Comparison of ENCODE assay signal across 28 cellular contexts in genomic region chr6:70028246-70028645, GRCh38.
"Had no signal": no experiment of that assay in that cellular context is flagged by ENCODE, and none has a peak within 500 bp of the region (broad histone marks: within the 10 kb centered on the region; RNA-seq: fewer than 3 reads in every experiment).

No MANE protein-coding gene starts in this region.

- H3K36me3 ChIP-seq: adrenal gland, brain microvascular endothelial cell, breast epithelium had no signal

- H3K27me3 ChIP-seq: adrenal gland, body of pancreas, brain microvascular endothelial cell, breast epithelium had no signal

- H3K4me3 ChIP-seq: adrenal gland, body of pancreas, breast epithelium had no signal

- H3K4me1 ChIP-seq: adrenal gland, body of pancreas, breast epithelium had no signal

- H3K27ac ChIP-seq: adrenal gland, body of pancreas, brain microvascular endothelial cell, breast epithelium, VCaP had no signal

- H3K9me3 ChIP-seq: adrenal gland, body of pancreas, breast epithelium had no signal

- DNase-seq: activated B cell treated with CpG ODN at 0.5 μM for 24 hours; activated CD4-positive, alpha-beta memory T cell treated with anti-CD3 and anti-CD28 coated beads for 36 hours; activated CD4-positive, alpha-beta T cell treated with anti-CD3 and anti-CD28 coated beads for 4 hours; activated CD4-positive, alpha-beta T cell treated with anti-CD3 and anti-CD28 coated beads, Interleukin-2, amount 10 ng/mL, durations not matched to agents 24 days and 14 days; activated CD4-positive, alpha-beta T cell treated with anti-CD3 and anti-CD28 coated beads, Interleukin-2, amount 50 U/mL, for 1 hour; activated CD4-positive, alpha-beta T cell treated with anti-CD3 and anti-CD28 coated beads, Interleukin-2, amount 50 U/mL, for 4 hours; activated CD4-positive, CD25-positive, alpha-beta regulatory T cell treated with anti-CD3 and anti-CD28 coated beads, Interleukin-2, amount 50 U/mL, for 72 hours; activated CD8-positive, alpha-beta memory T cell treated with anti-CD3 and anti-CD28 coated beads, Interleukin-2, amount 50 U/mL, for 48 hours; activated CD8-positive, alpha-beta T cell treated with anti-CD3 and anti-CD28 coated beads for 36 hours; activated effector memory CD4-positive, alpha-beta T cell treated with Interleukin-2 at 50 U/mL for 16 hours; activated gamma-delta T cell; activated naive CD4-positive, alpha-beta T cell treated with anti-CD3 and anti-CD28 coated beads, Interleukin-2, amount 10 ng/mL, durations not matched to agents 7 days and 5 days; activated naive CD4-positive, alpha-beta T cell treated with Interleukin-2 at 50 U/mL for 16 hours; activated naive CD8-positive, alpha-beta T cell treated with anti-CD3 and anti-CD28 coated beads for 36 hours; activated T-cell treated with anti-CD3 and anti-CD28 coated beads, Interleukin-2, amount 50 U/mL, for 24 hours; activated T-cell treated with anti-CD3 and anti-CD28 coated beads, Interleukin-2, amount 50 U/mL, for 48 hours; adrenal gland; amniotic stem cell; aorta; body of pancreas; brain microvascular endothelial cell; central memory CD4-positive, alpha-beta T cell; T-helper 1 cell; T-helper 2 cell; T-helper 9 cell had no signal

- ATAC-seq: activated CD8-positive, alpha-beta T cell treated with anti-CD3 and anti-CD28 coated beads for 36 hours; activated naive CD4-positive, alpha-beta T cell treated with anti-CD3 and anti-CD28 coated beads, Interleukin-2, amount 50 U/mL, for 72 hours; body of pancreas had no signal
